ENCODE assay signal across 8 cellular contexts in genomic region chrX:31658360-31658759, GRCh38.
DNase-seq lines count a peak whose midpoint lies in the region; ATAC-seq and TF ChIP-seq lines count a peak whose summit lies in the region.

No MANE protein-coding gene starts in this region.

- no peak overlapping the region for H3K4me3 Mint-ChIP-seq in activated T-cell treated with anti-CD3 and anti-CD28 coated beads, Interleukin-2, amount 50 U/mL, for 72 hours
- no peak overlapping the region for H3K4me3 Mint-ChIP-seq in activated naive CD4-positive, alpha-beta T cell treated with anti-CD3 and anti-CD28 coated beads for 36 hours

- H3K4me3 ChIP-seq in left ventricle myocardium inferior (no peak overlapping the region), coronary artery (no peak overlapping the region), ovary (no peak overlapping the region), WERI-Rb-1 (ENCODE audit: low read depth, low read length) (no peak overlapping the region)

- H3K36me3 ChIP-seq in left ventricle myocardium inferior (no peaks in the 10 kb centered on the region), ovary (no peaks in the 10 kb centered on the region), WERI-Rb-1 (no peaks in the 10 kb centered on the region)

- no peak for ATAC-seq in Right ventricle myocardium superior (ENCODE audit: poor library complexity)
- no peak for ATAC-seq in activated T-cell treated with anti-CD3 and anti-CD28 coated beads, Interleukin-2, amount 50 U/mL, for 72 hours (replicated peaks in 1 of 2)

- no peaks in the 10 kb centered on the region for H3K9me3 ChIP-seq in left ventricle myocardium inferior (replicated peaks)
- H3K9me3 ChIP-seq in ovary: no peaks in the 10 kb centered on the region
- no peaks in the 10 kb centered on the region for H3K9me3 ChIP-seq in WERI-Rb-1 (ENCODE audit: severe bottlenecking)

- no peaks in the 10 kb centered on the region for H3K36me3 Mint-ChIP-seq in activated T-cell treated with anti-CD3 and anti-CD28 coated beads, Interleukin-2, amount 50 U/mL, for 72 hours (ENCODE audit: insufficient read depth in 2 of 2)
- no peaks in the 10 kb centered on the region for H3K36me3 Mint-ChIP-seq in activated naive CD4-positive, alpha-beta T cell treated with anti-CD3 and anti-CD28 coated beads for 36 hours (ENCODE audit: low read depth)

- H3K9me3 Mint-ChIP-seq in activated T-cell treated with anti-CD3 and anti-CD28 coated beads, Interleukin-2, amount 50 U/mL, for 72 hours: no peaks in the 10 kb centered on the region
- H3K9me3 Mint-ChIP-seq in activated naive CD4-positive, alpha-beta T cell treated with anti-CD3 and anti-CD28 coated beads for 36 hours: no peaks in the 10 kb centered on the region

- H3K27ac Mint-ChIP-seq in activated T-cell treated with anti-CD3 and anti-CD28 coated beads, Interleukin-2, amount 50 U/mL, for 72 hours: no peak overlapping the region
- H3K27ac Mint-ChIP-seq in activated naive CD4-positive, alpha-beta T cell treated with anti-CD3 and anti-CD28 coated beads for 36 hours: no peak overlapping the region

- no peak overlapping the region for H3K27ac ChIP-seq in left ventricle myocardium inferior (replicated peaks)
- H3K27ac ChIP-seq in coronary artery: no peak overlapping the region
- no peak overlapping the region for H3K27ac ChIP-seq in ovary
- no peak overlapping the region for H3K27ac ChIP-seq in WERI-Rb-1

- no peaks in the 10 kb centered on the region for H3K4me1 ChIP-seq in left ventricle myocardium inferior
- H3K4me1 ChIP-seq in ovary (ENCODE audit: insufficient read depth): no peaks in the 10 kb centered on the region

- DNase-seq in left ventricle myocardium inferior (no peak), Right ventricle myocardium superior (no peak), NCI-H460 (ENCODE audit: extremely low read depth, low read depth) (peak; percentile 34), coronary artery (ENCODE audit: low spot score) (no peak), ovary (no peak), WERI-Rb-1 (no peak)
- DNase-seq in activated T-cell treated with anti-CD3 and anti-CD28 coated beads, Interleukin-2, amount 50 U/mL, for 72 hours: no peak
- DNase-seq in activated naive CD4-positive, alpha-beta T cell treated with anti-CD3 and anti-CD28 coated beads for 36 hours: no peak

- CTCF ChIA-PET in activated naive CD4-positive, alpha-beta T cell treated with anti-CD3 and anti-CD28 coated beads for 36 hours (lab: Charles Lee): interaction anchor here (0.7 to 2.1 kb wide), 3 partner anchors 622 to 923 kb away, joined by 3 to 8 read pairs (median 5); no protein-coding TSS in a partner anchor

- 3 to 9% (median 5%) methylated on average over 4 of the region's 4 CpGs for WGBS in ovary, 3 donors

- peaks cover under 1% of the 10 kb centered on the region for H3K27me3 Mint-ChIP-seq in activated T-cell treated with anti-CD3 and anti-CD28 coated beads, Interleukin-2, amount 50 U/mL, for 72 hours (ENCODE audit: low read depth)
- no peaks in the 10 kb centered on the region for H3K27me3 Mint-ChIP-seq in activated naive CD4-positive, alpha-beta T cell treated with anti-CD3 and anti-CD28 coated beads for 36 hours (ENCODE audit: low read depth)

- no peak for TF ChIP-seq EP300 in ovary (IDR thresholded peaks at IDR 0.05)

- TF ChIP-seq POLR2A in ovary (IDR thresholded peaks at IDR 0.05): no peak

- H3K27me3 ChIP-seq in left ventricle myocardium inferior (ENCODE audit: low read depth) (no peaks in the 10 kb centered on the region), ovary (no peaks in the 10 kb centered on the region), WERI-Rb-1 (ENCODE audit: insufficient read depth, low read depth, severe bottlenecking) (no peaks in the 10 kb centered on the region)

- H3K4me1 Mint-ChIP-seq in activated T-cell treated with anti-CD3 and anti-CD28 coated beads, Interleukin-2, amount 50 U/mL, for 72 hours (ENCODE audit: low read depth): no peaks in the 10 kb centered on the region
- no peaks in the 10 kb centered on the region for H3K4me1 Mint-ChIP-seq in activated naive CD4-positive, alpha-beta T cell treated with anti-CD3 and anti-CD28 coated beads for 36 hours (ENCODE audit: low read depth)

- TF ChIP-seq CTCF in left ventricle myocardium inferior (IDR thresholded peaks at IDR 0.05; ENCODE audit: borderline replicate concordance) (peak; percentile 64), coronary artery (IDR thresholded peaks at IDR 0.05) (peak; percentile 33), ovary (IDR thresholded peaks at IDR 0.05) (peak in 2 of 3 donors; percentile 26 to 41), WERI-Rb-1 (IDR thresholded peaks at IDR 0.05; ENCODE audit: low read depth, low read length) (no peak)

- intact Hi-C loops in left ventricle myocardium inferior (cut with micrococcal nuclease) (loop anchor here (5.0 kb wide), 1 partner anchor 621 kb away; no protein-coding TSS in a partner anchor), Right ventricle myocardium superior (cut with DNase I) (loop anchor here (5.0 kb wide), 1 partner anchor 621 kb away; no protein-coding TSS in a partner anchor), ovary (cut with DNase I) (loop anchor here in 2 of 4 donors (5.0 to 10.0 kb wide), 2 partner anchors 621 to 624 kb away; no protein-coding TSS in a partner anchor)
- intact Hi-C loops in activated naive CD4-positive, alpha-beta T cell treated with anti-CD3 and anti-CD28 coated beads for 36 hours (cut with micrococcal nuclease): loop anchor here (1.0 to 10.0 kb wide), 4 partner anchors 619 to 1084 kb away; partner anchors contain the start of gene TASL
